Comparison of ENCODE assay signal across 1 cellular context in genomic region chr3:129599073-129599472, GRCh38.
TF ChIP-seq lines count a peak whose summit lies in the region.

No MANE protein-coding gene starts in this region.

TF ChIP-seq in endothelial cell of umbilical vein, 7 proteins besides CTCF, POLR2A, EP300 and RAD21 (continued from another document):
- TF ChIP-seq GATA2 (IDR thresholded peaks at IDR 0.05; ENCODE audit: insufficient read depth, insufficient read length, low read depth, low read length): peak; percentile 8
- no peak for TF ChIP-seq POLR2AphosphoS5 (IDR thresholded peaks at IDR 0.05; ENCODE audit: insufficient read depth, low read depth, low read length)
- no peak for TF ChIP-seq EZH2 (IDR thresholded peaks at IDR 0.05; ENCODE audit: borderline replicate concordance, low read depth, low read length, severe bottlenecking)
